Comparison of ENCODE assay signal across 16 cellular contexts in the genomic region with DNA sequence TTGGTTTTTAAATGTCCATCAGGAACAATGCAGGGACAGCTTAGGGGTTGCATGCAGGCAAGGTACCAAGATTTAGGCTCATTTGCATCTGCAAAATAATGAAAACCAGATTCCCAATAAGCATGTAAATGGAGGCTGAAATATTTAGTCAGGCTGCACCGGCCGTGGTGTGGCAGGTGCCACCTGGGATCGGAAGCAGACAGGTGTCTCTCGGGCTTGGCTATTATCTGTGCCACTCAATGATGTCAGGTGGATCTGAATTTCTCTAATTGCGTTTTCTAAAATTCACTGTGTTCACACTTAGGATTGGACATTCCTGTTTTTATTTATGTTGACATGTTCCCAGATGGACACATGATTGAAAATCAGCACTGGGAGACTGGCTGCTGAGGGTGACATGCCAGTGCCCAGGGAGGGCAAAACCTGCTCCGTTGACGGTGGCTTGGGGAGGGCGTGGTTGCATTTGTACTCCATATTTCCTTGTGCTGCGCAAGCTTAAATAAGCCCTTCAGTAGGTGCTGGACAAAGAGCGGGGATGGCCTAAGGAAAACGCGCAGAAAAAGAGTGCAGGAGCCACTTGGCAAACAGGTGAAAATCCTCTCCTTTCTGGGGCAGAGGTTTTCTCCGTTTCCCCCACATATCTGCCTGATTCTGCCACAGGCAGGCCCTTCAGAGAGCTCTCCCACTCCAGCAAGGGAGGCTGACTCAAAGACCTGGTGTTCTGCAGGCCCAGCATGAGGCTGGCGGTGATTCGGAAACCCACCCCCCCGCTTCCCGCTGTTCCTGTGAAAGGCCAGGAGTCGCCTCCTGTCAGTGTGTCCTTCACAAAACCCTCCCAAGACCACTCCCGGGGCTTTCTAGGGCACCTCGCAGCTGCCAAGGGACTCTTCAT.
DNase-seq lines count a peak whose midpoint lies in the region; ATAC-seq and TF ChIP-seq lines count a peak whose summit lies in the region.
"Had no signal": no experiment of that assay in that cellular context is flagged by ENCODE, and none has a peak within 500 bp of the region (broad histone marks: within the 10 kb centered on the region; RNA-seq: fewer than 3 reads in every experiment).

No MANE protein-coding gene starts in this region.

- peaks cover 3% of the 10 kb centered on the region for H3K27me3 Mint-ChIP-seq in activated CD8-positive, alpha-beta T cell treated with anti-CD3 and anti-CD28 coated beads for 36 hours

- no peak for TF ChIP-seq EP300 in stomach (IDR thresholded peaks at IDR 0.05)

- peaks cover 5% of the 10 kb centered on the region for H3K4me1 Mint-ChIP-seq in activated CD8-positive, alpha-beta T cell treated with anti-CD3 and anti-CD28 coated beads for 36 hours (ENCODE audit: low read depth)

- CTCF ChIA-PET in activated CD8-positive, alpha-beta T cell treated with anti-CD3 and anti-CD28 coated beads for 36 hours (lab: Charles Lee), result no interaction called here

- no peak for ATAC-seq in HG02588 (IDR thresholded peaks at IDR 0.05; ENCODE audit: unreplicated experiment)
- ATAC-seq in activated CD8-positive, alpha-beta T cell treated with anti-CD3 and anti-CD28 coated beads for 36 hours, result no peak
- ATAC-seq: gastroesophageal sphincter, SK-N-SH treated with all-trans-retinoic acid at 6 μM for 48 hours had no signal

- H3K27ac ChIP-seq in stomach, result no peak overlapping the region
- H3K27ac ChIP-seq: adrenal gland had no signal

- WGBS in stomach, 5 donors, result 60 to 72% (median 65%) methylated on average over 19 to 20 of the region's 20 CpGs

- H3K4me3 Mint-ChIP-seq in activated CD8-positive, alpha-beta T cell treated with anti-CD3 and anti-CD28 coated beads for 36 hours, result no peak overlapping the region
- H3K4me3 Mint-ChIP-seq: activated CD4-positive, alpha-beta memory T cell treated with anti-CD3 and anti-CD28 coated beads for 36 hours; type B pancreatic cell had no signal

- intact Hi-C loops in stomach (cut with DNase I; ENCODE audit: low total_unique reads), result no loop called here
- intact Hi-C loops in activated CD8-positive, alpha-beta T cell treated with anti-CD3 and anti-CD28 coated beads for 36 hours (cut with micrococcal nuclease), result no loop called here

- no peaks in the 10 kb centered on the region for H3K36me3 Mint-ChIP-seq in activated CD8-positive, alpha-beta T cell treated with anti-CD3 and anti-CD28 coated beads for 36 hours (ENCODE audit: low read depth)
- H3K36me3 Mint-ChIP-seq: activated CD4-positive, alpha-beta memory T cell treated with anti-CD3 and anti-CD28 coated beads for 36 hours; type B pancreatic cell had no signal

- TF ChIP-seq CTCF in stomach (IDR thresholded peaks at IDR 0.05), result no peak
- no peak for TF ChIP-seq CTCF in activated CD8-positive, alpha-beta T cell treated with anti-CD3 and anti-CD28 coated beads for 36 hours (IDR thresholded peaks at IDR 0.05)

- DNase-seq in NCI-H1092 treated with DMSO at 0.1 percent for 48 hours (lab: John Stamatoyannopoulos, UW) (peak; percentile 28), NCI-H1092 (lab: John Stamatoyannopoulos, UW) (no peak), NCI-H510A (lab: John Stamatoyannopoulos, UW) (peak; percentile 22), islet precursor cell (peak; percentile 60), stomach (peak; percentile 22), NCI-H82 treated with DMSO at 0.1 percent for 48 hours (lab: John Stamatoyannopoulos, UW; ENCODE audit: unreplicated experiment) (no peak)
- no peak for DNase-seq in activated CD8-positive, alpha-beta T cell treated with anti-CD3 and anti-CD28 coated beads for 36 hours
- DNase-seq: activated CD4-positive, alpha-beta memory T cell treated with anti-CD3 and anti-CD28 coated beads for 36 hours; mesenchymal stem cell; NCI-H446 had no signal

- no peak overlapping the region for H3K27ac Mint-ChIP-seq in activated CD8-positive, alpha-beta T cell treated with anti-CD3 and anti-CD28 coated beads for 36 hours
- H3K27ac Mint-ChIP-seq: activated CD4-positive, alpha-beta memory T cell treated with anti-CD3 and anti-CD28 coated beads for 36 hours; type B pancreatic cell had no signal

- H3K4me3 ChIP-seq in stomach, result no peak overlapping the region
- H3K4me3 ChIP-seq: adrenal gland, gastroesophageal sphincter, HAP-1 had no signal

- no peaks in the 10 kb centered on the region for H3K4me1 ChIP-seq in stomach
- H3K4me1 ChIP-seq: adrenal gland, gastroesophageal sphincter, HAP-1 had no signal

- H3K27me3 ChIP-seq in stomach, result peaks cover 0 to 21% (median 0%) of the 10 kb centered on the region in 3 donors
- H3K27me3 ChIP-seq: adrenal gland had no signal

- no peaks in the 10 kb centered on the region for H3K36me3 ChIP-seq in stomach
- H3K36me3 ChIP-seq: adrenal gland, gastroesophageal sphincter, HAP-1 had no signal

- H3K9me3 ChIP-seq in stomach, result no peaks in the 10 kb centered on the region
- H3K9me3 ChIP-seq: adrenal gland, gastroesophageal sphincter, HAP-1 had no signal

- POLR2A ChIA-PET in activated CD8-positive, alpha-beta T cell treated with anti-CD3 and anti-CD28 coated beads for 36 hours (lab: Charles Lee), result no interaction called here

- TF ChIP-seq POLR2A in stomach (IDR thresholded peaks at IDR 0.05), result no peak

- H3K9me3 Mint-ChIP-seq in activated CD8-positive, alpha-beta T cell treated with anti-CD3 and anti-CD28 coated beads for 36 hours, result no peaks in the 10 kb centered on the region
- H3K9me3 Mint-ChIP-seq: activated CD4-positive, alpha-beta memory T cell treated with anti-CD3 and anti-CD28 coated beads for 36 hours; type B pancreatic cell had no signal

Comparison
In these comparisons a context has a peak if more than half of its experiments do, and no peak if none do; other contexts are left out.
1. DNase-seq: peak in NCI-H1092 treated with DMSO at 0.1 percent for 48 hours (single experiment), NCI-H510A (single experiment), islet precursor cell (single experiment) and stomach (single experiment); none in NCI-H1092 (single experiment), NCI-H82 treated with DMSO at 0.1 percent for 48 hours (single experiment) and activated CD8-positive, alpha-beta T cell treated with anti-CD3 and anti-CD28 coated beads for 36 hours (single experiment).